21 cellular contexts compared by ENCODE assay signal in genomic region chr16:73385701-73386100, GRCh38.
"Had no signal": no experiment of that assay in that cellular context is flagged by ENCODE, and none has a peak within 500 bp of the region (broad histone marks: within the 10 kb centered on the region; RNA-seq: fewer than 3 reads in every experiment).

No MANE protein-coding gene starts in this region.

- H3K27me3 ChIP-seq: MG63, SJSA1 had no signal

- H3K27ac ChIP-seq: SJSA1, SK-N-MC had no signal

- H3K4me1 ChIP-seq: SJSA1 had no signal

- H3K36me3 ChIP-seq: MG63, SJSA1 had no signal

- ATAC-seq: Panc1, PC-3 had no signal

- DNase-seq: KBM-7, MG63, NCI-H1092 treated with DMSO at 0.1 percent for 48 hours, NCI-H1436, NCI-H187, NCI-H2029, NCI-H2081 treated with DMSO at 0.1 percent for 48 hours, NCI-H2171, NCI-H226, NCI-H446, NCI-H510A, NCI-H524 treated with DMSO at 0.1 percent for 48 hours, NCI-H69, NCI-H774, PC-3, Right ventricle myocardium superior, RPMI8226, SIG-M5 had no signal

- H3K4me3 ChIP-seq: MG63, SJSA1, SK-N-MC had no signal

- H3K9me3 ChIP-seq: MG63, SJSA1 had no signal
